Comparison of ENCODE assay signal across 20 cellular contexts in genomic region chr10:69906425-69906824, GRCh38.
DNase-seq lines count a peak whose midpoint lies in the region; ATAC-seq and TF ChIP-seq lines count a peak whose summit lies in the region.
"Had no signal": no experiment of that assay in that cellular context is flagged by ENCODE, and none has a peak within 500 bp of the region (broad histone marks: within the 10 kb centered on the region; RNA-seq: fewer than 3 reads in every experiment).

No MANE protein-coding gene starts in this region.

- no peak for TF ChIP-seq EP300 in Ishikawa (IDR thresholded peaks at IDR 0.05; ENCODE audit: borderline replicate concordance)

- CTCF ChIA-PET in WTC11 (lab: Charles Lee): no interaction called here

- DNase-seq in ELR (ENCODE audit: low read depth): peak; percentile 22
- no peak for DNase-seq in WTC11 (ENCODE audit: low spot score)
- no peak for DNase-seq in neural crest cell (ENCODE audit: low read depth, low spot score)
- DNase-seq in ureter (ENCODE audit: low spot score): no peak
- no peak for DNase-seq in NCI-H2227 (lab: John Stamatoyannopoulos, UW; ENCODE audit: unreplicated experiment)
- no peak for DNase-seq in central memory CD4-positive, alpha-beta T cell
- DNase-seq: CD8-positive, alpha-beta T cell; DMS153; GDM1; MM.1S; NCI-H1092; NCI-H1436; NCI-H1930; NCI-H2227 treated with DMSO at 0.1 percent for 48 hours; NCI-H510A treated with DMSO at 0.1 percent for 48 hours; NCI-H748 treated with DMSO at 0.1 percent for 48 hours; NK-92 treated with Interleukin-12 subunit alpha and Interleukin-12 subunit beta, amount 100 ng/mL, for 24 hours; T-helper 1 cell had no signal

- no peak for TF ChIP-seq CTCF in WTC11 (IDR thresholded peaks at IDR 0.05)
- TF ChIP-seq CTCF in neural crest cell (conservative IDR thresholded peaks at IDR 0.05): no peak

- peaks cover 14% of the 10 kb centered on the region for H3K4me1 Mint-ChIP-seq in WTC11
- peaks cover 32% of the 10 kb centered on the region for H3K4me1 Mint-ChIP-seq in neural crest cell

- H3K27me3 Mint-ChIP-seq in WTC11 (ENCODE audit: low read depth) (no peaks in the 10 kb centered on the region; the same call in 1 of the 2 replicates), neural crest cell (ENCODE audit: low read depth) (no peaks in the 10 kb centered on the region)

- ATAC-seq in WTC11: no peak
- ATAC-seq: CD8-positive, alpha-beta T cell; Panc1 had no signal

- H3K36me3 Mint-ChIP-seq in WTC11 (no peaks in the 10 kb centered on the region), neural crest cell (ENCODE audit: low read depth) (no peaks in the 10 kb centered on the region)
- H3K36me3 Mint-ChIP-seq: CD8-positive, alpha-beta T cell had no signal

- H3K4me3 Mint-ChIP-seq in WTC11: no peak overlapping the region
- peak overlapping the region; percentile 9 for H3K4me3 Mint-ChIP-seq in neural crest cell
- H3K4me3 Mint-ChIP-seq: CD8-positive, alpha-beta T cell had no signal

- H3K9me3 Mint-ChIP-seq in WTC11 (no peaks in the 10 kb centered on the region), neural crest cell (no peaks in the 10 kb centered on the region)
- H3K9me3 Mint-ChIP-seq: CD8-positive, alpha-beta T cell had no signal

- TF ChIP-seq RAD21 in Ishikawa (IDR thresholded peaks at IDR 0.05; ENCODE audit: low read depth): no peak

- POLR2A ChIA-PET in WTC11 (lab: Charles Lee): no interaction called here

- H3K27ac Mint-ChIP-seq in WTC11 (no peak overlapping the region), neural crest cell (ENCODE audit: unreplicated experiment) (no peak overlapping the region)
- H3K27ac Mint-ChIP-seq: CD8-positive, alpha-beta T cell had no signal

TF ChIP-seq in Ishikawa, 13 proteins besides CTCF, POLR2A, EP300 and RAD21:
- TF ChIP-seq USF1 (IDR thresholded peaks at IDR 0.05) (peak; percentile 77), EGR1 (IDR thresholded peaks at IDR 0.05) (no peak), MAX (IDR thresholded peaks at IDR 0.05) (no peak), ZBTB7A (IDR thresholded peaks at IDR 0.05; ENCODE audit: low read depth) (no peak)

TF ChIP-seq in WTC11, 78 proteins besides CTCF, POLR2A, EP300 and RAD21:
- TF ChIP-seq USF2 (CRISPR knock-in tag; IDR thresholded peaks at IDR 0.05) (peak; percentile 65), CREM (CRISPR knock-in tag; IDR thresholded peaks at IDR 0.05) (no peak), USF1 (CRISPR knock-in tag; IDR thresholded peaks at IDR 0.05) (peak; percentile 33; the same call in 1 of the 2 replicates)
